ENCODE assay signal across 26 cellular contexts in genomic region chrX:154357205-154357604, GRCh38. TPM values are rescaled to one million over a fixed set of nuclear protein-coding genes. Genes with fewer than 3 reads are reported as not detected.
DNase-seq lines count a peak whose midpoint lies in the region; ATAC-seq and TF ChIP-seq lines count a peak whose summit lies in the region.
"Had no signal": no experiment of that assay in that cellular context is flagged by ENCODE, and none has a peak within 500 bp of the region (broad histone marks: within the 10 kb centered on the region; RNA-seq: fewer than 3 reads in every experiment).

No MANE protein-coding gene starts in this region.

- DNase-seq in activated T-cell treated with anti-CD3 and anti-CD28 coated beads, Interleukin-2, amount 50 U/mL, for 24 hours, result no peak
- DNase-seq in activated T-cell treated with anti-CD3 and anti-CD28 coated beads, Interleukin-2, amount 50 U/mL, for 72 hours, result no peak
- DNase-seq in EH (ENCODE audit: low read depth) (peak; percentile 15), coronary artery (ENCODE audit: low spot score) (no peak), GM10248 (ENCODE audit: extremely low spot score) (no peak), foreskin melanocyte (no peak), islet precursor cell (no peak)
- DNase-seq in stimulated activated naive B cell treated with anti-CD40 and anti-IgM and Interleukin-4, amounts not matched to agents 10 μg/mL and 1 μg/mL and 100 μg/mL, for 72 hours, result no peak
- DNase-seq: activated CD4-positive, alpha-beta T cell treated with anti-CD3 and anti-CD28 coated beads, Interleukin-2, amount 50 U/mL, for 1 hour; BE2C; Caco-2; DMS79; GOT3; naive B cell; NCI-H1092 treated with DMSO at 0.1 percent for 48 hours; NCI-H187 treated with DMSO at 0.1 percent for 48 hours; NCI-H345; NCI-H748 treated with DMSO at 0.1 percent for 48 hours; spleen; stimulated activated CD4-positive, alpha-beta T cell treated with anti-CD3 and anti-CD28 coated beads, Interleukin-4, amount 100 ng/mL, for 1 hour; stimulated activated naive CD4-positive, alpha-beta T cell; thyroid gland had no signal

- H3K27ac Mint-ChIP-seq in activated T-cell treated with anti-CD3 and anti-CD28 coated beads, Interleukin-2, amount 50 U/mL, for 24 hours, result peak overlapping the region; percentile 68
- no peak overlapping the region for H3K27ac Mint-ChIP-seq in activated T-cell treated with anti-CD3 and anti-CD28 coated beads, Interleukin-2, amount 50 U/mL, for 72 hours
- peak overlapping the region; percentile 37 for H3K27ac Mint-ChIP-seq in stimulated activated naive B cell treated with anti-CD40 and anti-IgM and Interleukin-4, amounts not matched to agents 10 μg/mL and 1 μg/mL and 100 μg/mL, for 72 hours
- H3K27ac Mint-ChIP-seq: activated naive CD8-positive, alpha-beta T cell; activated T-helper 17 cell treated with anti-CD3 and anti-CD28 coated beads, Interleukin-2, amount 50 U/mL, for 72 hours; T-helper 2 cell treated with Interferon-gamma antibody and Interleukin-4, amounts not matched to agents 5 μg/mL and 100 μg/mL, for 36 hours had no signal

- H3K27ac ChIP-seq in coronary artery, result peak overlapping the region in 1 of 2 donors; percentile 72
- H3K27ac ChIP-seq: thyroid gland had no signal

- CTCF ChIA-PET in GM10248 (lab: Yijun Ruan, JAX), result no interaction called here

- H3K4me1 Mint-ChIP-seq in activated T-cell treated with anti-CD3 and anti-CD28 coated beads, Interleukin-2, amount 50 U/mL, for 24 hours (ENCODE audit: low read depth), result peaks cover 53% of the 10 kb centered on the region
- H3K4me1 Mint-ChIP-seq in activated T-cell treated with anti-CD3 and anti-CD28 coated beads, Interleukin-2, amount 50 U/mL, for 72 hours (ENCODE audit: low read depth), result peaks cover 18% of the 10 kb centered on the region
- H3K4me1 Mint-ChIP-seq in stimulated activated naive B cell treated with anti-CD40 and anti-IgM and Interleukin-4, amounts not matched to agents 10 μg/mL and 1 μg/mL and 100 μg/mL, for 72 hours, result peaks cover 10 to 13% of the 10 kb centered on the region in 2 donors
- H3K4me1 Mint-ChIP-seq: activated T-helper 17 cell treated with anti-CD3 and anti-CD28 coated beads, Interleukin-2, amount 50 U/mL, for 72 hours had no signal

- ATAC-seq in activated T-cell treated with anti-CD3 and anti-CD28 coated beads, Interleukin-2, amount 50 U/mL, for 72 hours (replicated peaks in 1 of 2), result no peak
- no peak for ATAC-seq in stimulated activated naive B cell treated with anti-CD40 and anti-IgM and Interleukin-4, amounts not matched to agents 10 μg/mL and 1 μg/mL and 100 μg/mL, for 72 hours (replicated peaks)
- ATAC-seq: activated T-helper 17 cell treated with anti-CD3 and anti-CD28 coated beads, Interleukin-2, amount 50 U/mL, for 72 hours; SK-N-SH treated with all-trans-retinoic acid at 6 μM for 48 hours had no signal

- no peak overlapping the region for H3K4me3 Mint-ChIP-seq in activated T-cell treated with anti-CD3 and anti-CD28 coated beads, Interleukin-2, amount 50 U/mL, for 24 hours
- no peak overlapping the region for H3K4me3 Mint-ChIP-seq in activated T-cell treated with anti-CD3 and anti-CD28 coated beads, Interleukin-2, amount 50 U/mL, for 72 hours
- no peak overlapping the region for H3K4me3 Mint-ChIP-seq in stimulated activated naive B cell treated with anti-CD40 and anti-IgM and Interleukin-4, amounts not matched to agents 10 μg/mL and 1 μg/mL and 100 μg/mL, for 72 hours
- H3K4me3 Mint-ChIP-seq: activated T-helper 17 cell treated with anti-CD3 and anti-CD28 coated beads, Interleukin-2, amount 50 U/mL, for 72 hours; naive B cell; T-helper 2 cell treated with Interferon-gamma antibody and Interleukin-4, amounts not matched to agents 5 μg/mL and 100 μg/mL, for 36 hours had no signal

- H3K9me3 Mint-ChIP-seq in activated T-cell treated with anti-CD3 and anti-CD28 coated beads, Interleukin-2, amount 50 U/mL, for 24 hours, result no peaks in the 10 kb centered on the region
- no peaks in the 10 kb centered on the region for H3K9me3 Mint-ChIP-seq in activated T-cell treated with anti-CD3 and anti-CD28 coated beads, Interleukin-2, amount 50 U/mL, for 72 hours
- H3K9me3 Mint-ChIP-seq in stimulated activated naive B cell treated with anti-CD40 and anti-IgM and Interleukin-4, amounts not matched to agents 10 μg/mL and 1 μg/mL and 100 μg/mL, for 72 hours, result no peaks in the 10 kb centered on the region
- H3K9me3 Mint-ChIP-seq: activated T-helper 17 cell treated with anti-CD3 and anti-CD28 coated beads, Interleukin-2, amount 50 U/mL, for 72 hours; naive B cell; T-helper 2 cell treated with Interferon-gamma antibody and Interleukin-4, amounts not matched to agents 5 μg/mL and 100 μg/mL, for 36 hours had no signal

- POLR2A ChIA-PET in GM10248 (lab: Yijun Ruan, JAX), result interaction anchor here (2.0 kb wide), 1 partner anchor 14 kb away, joined by 5 read pairs; no protein-coding TSS in a partner anchor

- TF ChIP-seq CTCF in coronary artery (IDR thresholded peaks at IDR 0.05) (no peak), GM10248 (IDR thresholded peaks at IDR 0.05; ENCODE audit: control extremely low read depth, extremely low read depth, low read depth, missing control alignments) (no peak)

- no peaks in the 10 kb centered on the region for H3K27me3 Mint-ChIP-seq in activated T-cell treated with anti-CD3 and anti-CD28 coated beads, Interleukin-2, amount 50 U/mL, for 24 hours
- no peaks in the 10 kb centered on the region for H3K27me3 Mint-ChIP-seq in activated T-cell treated with anti-CD3 and anti-CD28 coated beads, Interleukin-2, amount 50 U/mL, for 72 hours (ENCODE audit: low read depth)
- no peaks in the 10 kb centered on the region for H3K27me3 Mint-ChIP-seq in stimulated activated naive B cell treated with anti-CD40 and anti-IgM and Interleukin-4, amounts not matched to agents 10 μg/mL and 1 μg/mL and 100 μg/mL, for 72 hours
- H3K27me3 Mint-ChIP-seq: activated naive CD8-positive, alpha-beta T cell; activated T-helper 17 cell treated with anti-CD3 and anti-CD28 coated beads, Interleukin-2, amount 50 U/mL, for 72 hours; naive B cell had no signal

- peaks cover 89% of the 10 kb centered on the region for H3K36me3 Mint-ChIP-seq in activated T-cell treated with anti-CD3 and anti-CD28 coated beads, Interleukin-2, amount 50 U/mL, for 24 hours (ENCODE audit: low read depth)
- H3K36me3 Mint-ChIP-seq in activated T-cell treated with anti-CD3 and anti-CD28 coated beads, Interleukin-2, amount 50 U/mL, for 72 hours (ENCODE audit: insufficient read depth in 2 of 2), result peaks cover 1 to 3% of the 10 kb centered on the region in 2 donors
- H3K36me3 Mint-ChIP-seq in stimulated activated naive B cell treated with anti-CD40 and anti-IgM and Interleukin-4, amounts not matched to agents 10 μg/mL and 1 μg/mL and 100 μg/mL, for 72 hours, result peaks cover 23 to 25% of the 10 kb centered on the region in 2 donors
- H3K36me3 Mint-ChIP-seq: activated naive CD8-positive, alpha-beta T cell; naive B cell had no signal

- peak overlapping the region; percentile 4 for H3K4me3 ChIP-seq in coronary artery
- H3K4me3 ChIP-seq: spleen, thyroid gland had no signal

RNA-seq across cellular contexts. Expression of gene FLNA, which starts 17.2 kb away (rescaled TPM):
- 100 to 1,000 TPM; 755 to 777 TPM for total RNA-seq in activated T-cell treated with anti-CD3 and anti-CD28 coated beads, Interleukin-2, amount 50 U/mL, for 72 hours

RNA-seq across cellular contexts. Expression of gene EMD, which starts 21.9 kb away (rescaled TPM):
- total RNA-seq in activated T-cell treated with anti-CD3 and anti-CD28 coated beads, Interleukin-2, amount 50 U/mL, for 72 hours, result 10 to 100 TPM; 91.0 to 92.9 TPM

RNA-seq across cellular contexts. Expression of gene RPL10, which starts 41.0 kb away (rescaled TPM):
- total RNA-seq in activated T-cell treated with anti-CD3 and anti-CD28 coated beads, Interleukin-2, amount 50 U/mL, for 72 hours, result 1,000 to 10,000 TPM; 3,958 to 4,635 TPM

RNA-seq across cellular contexts. Expression of gene DNASE1L1, which starts 51.8 kb away (rescaled TPM):
- total RNA-seq in activated T-cell treated with anti-CD3 and anti-CD28 coated beads, Interleukin-2, amount 50 U/mL, for 72 hours, result 10 to 100 TPM in 1 of 2 donors, 1 to 10 TPM in 1; 9.3 to 11.4 TPM

RNA-seq across cellular contexts. Expression of gene TAFAZZIN, which starts 54.1 kb away (rescaled TPM):
- 100 to 1,000 TPM in 1 of 2 donors, 10 to 100 TPM in 1; 89.0 to 106 TPM for total RNA-seq in activated T-cell treated with anti-CD3 and anti-CD28 coated beads, Interleukin-2, amount 50 U/mL, for 72 hours
